Comparison of ENCODE assay signal across 8 cellular contexts in genomic region chr17:7281074-7281952, GRCh38. TPM values are rescaled to one million over a fixed set of nuclear protein-coding genes. Genes with fewer than 3 reads are reported as not detected.
DNase-seq lines count a peak whose midpoint lies in the region; ATAC-seq and TF ChIP-seq lines count a peak whose summit lies in the region.

Gene SLC2A4 (plus strand): TSS chr17:7281718. CDS start chr17:7281935, 217 bp downstream.

- DNase-seq in C1 segment of cervical spinal cord (lab: John Stamatoyannopoulos, UW), result peak in 12 of 14 donors; percentile 15 to 84 (median 67)
- DNase-seq in M059J (ENCODE audit: low read depth), result peak; percentile 91
- DNase-seq in SW 1271 (lab: John Stamatoyannopoulos, UW), result peak; percentile 86 to 87
- DNase-seq in activated naive CD8-positive, alpha-beta T cell treated with anti-CD3 and anti-CD28 coated beads, Interleukin-2, amount 10 ng/mL, durations not matched to agents 7 days and 5 days, result peak; percentile 89
- DNase-seq in glutamatergic neuron, result peak; percentile 88
- peak; percentile 90 for DNase-seq in omental fat pad (ENCODE audit: low spot score)
- DNase-seq in suprapubic skin (ENCODE audit: low spot score in 2 of 2), result peak; percentile 95

- H3K9me3 ChIP-seq in suprapubic skin, result no peaks in the 10 kb centered on the region

- peaks cover 3% of the 10 kb centered on the region for H3K27me3 ChIP-seq in suprapubic skin

- H3K36me3 Mint-ChIP-seq in activated naive CD8-positive, alpha-beta T cell treated with anti-CD3 and anti-CD28 coated beads, Interleukin-2, amount 10 ng/mL, durations not matched to agents 7 days and 5 days, result no peaks in the 10 kb centered on the region
- no peaks in the 10 kb centered on the region for H3K36me3 Mint-ChIP-seq in glutamatergic neuron (ENCODE audit: unreplicated experiment)

- H3K27me3 Mint-ChIP-seq in activated naive CD8-positive, alpha-beta T cell treated with anti-CD3 and anti-CD28 coated beads, Interleukin-2, amount 10 ng/mL, durations not matched to agents 7 days and 5 days, result peaks cover 30% of the 10 kb centered on the region
- peaks cover 19% of the 10 kb centered on the region for H3K27me3 Mint-ChIP-seq in glutamatergic neuron (ENCODE audit: unreplicated experiment)

- H3K4me1 Mint-ChIP-seq in activated naive CD8-positive, alpha-beta T cell treated with anti-CD3 and anti-CD28 coated beads, Interleukin-2, amount 10 ng/mL, durations not matched to agents 7 days and 5 days, result peaks cover 14% of the 10 kb centered on the region
- H3K4me1 Mint-ChIP-seq in glutamatergic neuron (ENCODE audit: low read depth, unreplicated experiment), result peaks cover 4% of the 10 kb centered on the region

- no peak within 1 kb of the TSS for H3K27ac Mint-ChIP-seq in activated naive CD8-positive, alpha-beta T cell treated with anti-CD3 and anti-CD28 coated beads, Interleukin-2, amount 10 ng/mL, durations not matched to agents 7 days and 5 days
- no peak within 1 kb of the TSS for H3K27ac Mint-ChIP-seq in glutamatergic neuron (ENCODE audit: unreplicated experiment)

- no peak for TF ChIP-seq POLR2A in suprapubic skin (IDR thresholded peaks at IDR 0.05)

- H3K36me3 ChIP-seq in suprapubic skin, result no peaks in the 10 kb centered on the region

- no peak for TF ChIP-seq EP300 in suprapubic skin (IDR thresholded peaks at IDR 0.05)

- H3K9me3 Mint-ChIP-seq in activated naive CD8-positive, alpha-beta T cell treated with anti-CD3 and anti-CD28 coated beads, Interleukin-2, amount 10 ng/mL, durations not matched to agents 7 days and 5 days, result no peaks in the 10 kb centered on the region
- H3K9me3 Mint-ChIP-seq in glutamatergic neuron (ENCODE audit: unreplicated experiment), result peaks cover 2% of the 10 kb centered on the region

- POLR2A ChIA-PET in activated naive CD8-positive, alpha-beta T cell treated with anti-CD3 and anti-CD28 coated beads, Interleukin-2, amount 10 ng/mL, durations not matched to agents 7 days and 5 days (lab: Charles Lee), result interaction anchor here (0.7 to 2.7 kb wide), 8 partner anchors 11 to 407 kb away, joined by 3 to 7 read pairs (median 4); partner anchors contain the start of genes ACADVL, ACAP1, DLG4 and WRAP53

- peak within 1 kb of the TSS; percentile 53 for H3K4me3 ChIP-seq in suprapubic skin

- peaks cover 34% of the 10 kb centered on the region for H3K4me1 ChIP-seq in suprapubic skin

- TF ChIP-seq CTCF in glutamatergic neuron (IDR thresholded peaks at IDR 0.05; ENCODE audit: partially characterized antibody, unreplicated experiment) (no peak), omental fat pad (IDR thresholded peaks at IDR 0.05) (no peak), suprapubic skin (IDR thresholded peaks at IDR 0.05) (no peak)

- ATAC-seq in GM21381 (IDR thresholded peaks at IDR 0.05; ENCODE audit: unreplicated experiment) (peak; percentile 63), omental fat pad (ENCODE audit: low FRiP score) (peak; percentile 90)
- ATAC-seq in activated naive CD8-positive, alpha-beta T cell treated with anti-CD3 and anti-CD28 coated beads, Interleukin-2, amount 10 ng/mL, durations not matched to agents 7 days and 5 days (ENCODE audit: low read depth), result peak; percentile 74

- peak within 1 kb of the TSS; percentile 73 for H3K27ac ChIP-seq in suprapubic skin

- H3K4me3 Mint-ChIP-seq in activated naive CD8-positive, alpha-beta T cell treated with anti-CD3 and anti-CD28 coated beads, Interleukin-2, amount 10 ng/mL, durations not matched to agents 7 days and 5 days, result peak within 1 kb of the TSS; percentile 80
- peak within 1 kb of the TSS; percentile 81 for H3K4me3 Mint-ChIP-seq in glutamatergic neuron (ENCODE audit: unreplicated experiment)

- 0% methylated on average over 32 of the region's 71 CpGs for WGBS in suprapubic skin

RNA-seq across cellular contexts. Expression of gene SLC2A4, which starts in this region (rescaled TPM):
- total RNA-seq in M059J (2014; rRNA removed; shearing (Covaris generic)), result 0.44 TPM in 1 of 2 replicates, not detected in the other
- not detected for total RNA-seq in activated naive CD8-positive, alpha-beta T cell treated with anti-CD3 and anti-CD28 coated beads, Interleukin-2, amount 10 ng/mL, durations not matched to agents 7 days and 5 days
- total RNA-seq in glutamatergic neuron (ENCODE audit: unreplicated experiment) (0.42 TPM), omental fat pad (10 to 100 TPM in 3 of 4 donors, 1 to 10 TPM in 1; 8.9 to 29.2 (median 12.1) TPM), suprapubic skin (10 to 100 TPM in 2 of 4 donors, 1 to 10 TPM in 2; 2.4 to 19.4 (median 10.8) TPM)

Comparison
In these comparisons a context has a peak if more than half of its experiments do, and no peak if none do; other contexts are left out.
1. Peak in every context shown above with its lines: DNase-seq, ATAC-seq, H3K4me3 ChIP-seq and H3K27ac ChIP-seq.
2. Peak in DNase-seq in M059J; RNA of the gene not detected or under 1 TPM.
3. Peak in DNase-seq and ATAC-seq in activated naive CD8-positive, alpha-beta T cell treated with anti-CD3 and anti-CD28 coated beads, Interleukin-2, amount 10 ng/mL, durations not matched to agents 7 days and 5 days; RNA of the gene not detected or under 1 TPM.
4. Peak in DNase-seq in glutamatergic neuron; RNA of the gene not detected or under 1 TPM.